Comparison of ENCODE assay signal across 12 cellular contexts in the genomic region with DNA sequence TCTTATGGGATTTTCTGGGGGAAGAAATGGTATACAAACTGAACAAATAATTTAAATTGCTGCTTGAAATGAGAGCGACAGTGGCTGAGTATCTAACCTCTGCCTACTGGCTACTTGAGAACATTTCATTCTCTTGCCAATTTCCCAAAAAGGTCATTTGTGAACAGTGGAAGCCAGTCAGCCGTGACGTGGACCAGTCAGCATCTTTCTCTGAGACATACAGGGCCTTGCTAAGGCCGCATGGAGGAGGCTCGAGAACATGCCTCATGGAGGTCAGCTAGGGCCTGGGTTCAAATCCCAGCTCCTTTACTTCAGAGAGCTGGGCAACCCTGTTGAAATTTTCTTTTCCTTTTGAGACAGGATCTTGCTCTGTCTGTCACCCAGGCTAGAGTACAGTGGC. TPM values are rescaled to one million over a fixed set of nuclear protein-coding genes. Genes with fewer than 3 reads are reported as not detected.
A peak's percentile ranks its signal among the peaks of the same experiment; 100 is the strongest.
DNase-seq lines count a peak whose midpoint lies in the region; ATAC-seq and TF ChIP-seq lines count a peak whose summit lies in the region.
"Had no signal": no experiment of that assay in that cellular context is flagged by ENCODE, and none has a peak within 500 bp of the region (broad histone marks: within the 10 kb centered on the region; RNA-seq: fewer than 3 reads in every experiment).

No MANE protein-coding gene starts in this region.

- peaks cover 28% of the 10 kb centered on the region for H3K4me1 ChIP-seq in CD8-positive, alpha-beta memory T cell (ENCODE audit: insufficient read depth, low read length)
- peaks cover 35% of the 10 kb centered on the region for H3K4me1 ChIP-seq in colonic mucosa
- peaks cover 42% of the 10 kb centered on the region for H3K4me1 ChIP-seq in parathyroid adenoma
- H3K4me1 ChIP-seq: SJSA1 had no signal

- intact Hi-C loops in colonic mucosa (cut with DNase I) (no loop called here), sciatic nerve (cut with DNase I) (no loop called here)

- H3K79me2 ChIP-seq in parathyroid adenoma: peaks cover 4% of the 10 kb centered on the region

- peak overlapping the region; percentile 53 for H3K4me2 ChIP-seq in parathyroid adenoma (ENCODE audit: low read length)

- no peak overlapping the region for H2AFZ ChIP-seq in parathyroid adenoma

- no peak for ATAC-seq in sciatic nerve

- TF ChIP-seq CTCF in colonic mucosa (IDR thresholded peaks at IDR 0.05) (no peak), parathyroid adenoma (IDR thresholded peaks at IDR 0.05) (no peak)

- no peak overlapping the region for H3K27ac ChIP-seq in CD8-positive, alpha-beta memory T cell (ENCODE audit: low read depth, low read length)
- H3K27ac ChIP-seq in KOPT-K1 (ENCODE audit: low read depth, low read length, poor library complexity, severe bottlenecking): peak overlapping the region; percentile 85
- peak overlapping the region; percentile 91 for H3K27ac ChIP-seq in colonic mucosa
- peak overlapping the region; percentile 86 for H3K27ac ChIP-seq in parathyroid adenoma
- H3K27ac ChIP-seq: SJSA1 had no signal

- peaks cover 35 to 50% (median 47%) of the 10 kb centered on the region in 3 donors for H3K4me1 Mint-ChIP-seq in CD8-positive, alpha-beta memory T cell

- H3K4me3 ChIP-seq in CD8-positive, alpha-beta memory T cell (ENCODE audit: low read length): no peak overlapping the region
- H3K4me3 ChIP-seq in colonic mucosa (no peak overlapping the region), parathyroid adenoma (ENCODE audit: low read depth, low read length) (no peak overlapping the region)
- H3K4me3 ChIP-seq: coronary artery, SJSA1 had no signal

- CTCF ChIA-PET in CD8-positive, alpha-beta memory T cell (lab: Charles Lee): interaction anchor here (1.0 to 3.5 kb wide), 5 partner anchors 13 to 93 kb away, joined by 3 to 16 read pairs (median 3); partner anchors contain the start of gene ZC3H4

- POLR2A ChIA-PET in CD8-positive, alpha-beta memory T cell (lab: Charles Lee): interaction anchor here (0.6 to 1.4 kb wide), 2 partner anchors 20 to 606 kb away, joined by 4 to 12 read pairs; partner anchors contain the start of gene ZC3H4

- H3K9ac ChIP-seq in colonic mucosa (ENCODE audit: low read depth in 2 of 2, low read length in 2 of 2) (no peak overlapping the region), parathyroid adenoma (no peak overlapping the region)

- peaks cover 21% of the 10 kb centered on the region for H3K36me3 ChIP-seq in CD8-positive, alpha-beta memory T cell (ENCODE audit: insufficient read depth, low read length)
- H3K36me3 ChIP-seq in KOPT-K1 (ENCODE audit: insufficient read depth, low read length) (peaks cover 85% of the 10 kb centered on the region), colonic mucosa (peaks cover 4% of the 10 kb centered on the region), parathyroid adenoma (ENCODE audit: control insufficient read depth, insufficient read depth, low read length) (no peaks in the 10 kb centered on the region)

- no peaks in the 10 kb centered on the region for H3K27me3 ChIP-seq in CD8-positive, alpha-beta memory T cell (ENCODE audit: insufficient read depth, low read length, poor library complexity, severe bottlenecking)
- H3K27me3 ChIP-seq in colonic mucosa: no peaks in the 10 kb centered on the region
- H3K27me3 ChIP-seq in parathyroid adenoma (ENCODE audit: control insufficient read depth, insufficient read depth, low read length): no peaks in the 10 kb centered on the region
- H3K27me3 ChIP-seq: SJSA1 had no signal

- H3K36me3 Mint-ChIP-seq in CD8-positive, alpha-beta memory T cell: peaks cover 5 to 71% (median 15%) of the 10 kb centered on the region in 3 donors

- H3K4me3 Mint-ChIP-seq in CD8-positive, alpha-beta memory T cell: no peak overlapping the region

- H3K9me3 Mint-ChIP-seq in CD8-positive, alpha-beta memory T cell: no peaks in the 10 kb centered on the region

- H3K9me3 ChIP-seq in CD8-positive, alpha-beta memory T cell (ENCODE audit: low read length): no peaks in the 10 kb centered on the region
- H3K9me3 ChIP-seq in KOPT-K1 (ENCODE audit: insufficient read depth, low read length, poor library complexity, severe bottlenecking): no peaks in the 10 kb centered on the region
- H3K9me3 ChIP-seq in colonic mucosa: no peaks in the 10 kb centered on the region
- no peaks in the 10 kb centered on the region for H3K9me3 ChIP-seq in parathyroid adenoma (ENCODE audit: control insufficient read depth, low read length)
- H3K9me3 ChIP-seq: SJSA1 had no signal

- peak overlapping the region in 6 of 8 donors; percentile 68 to 98 (median 90) for H3K27ac Mint-ChIP-seq in CD8-positive, alpha-beta memory T cell

- no peak for DNase-seq in CD8-positive, alpha-beta memory T cell
- DNase-seq in colonic mucosa (no peak), RPMI8226 (no peak), sciatic nerve (ENCODE audit: low spot score) (no peak), globus pallidus (ENCODE audit: low spot score) (no peak), GF-D8 (lab: John Stamatoyannopoulos, UW) (no peak)
- DNase-seq: DMS53, Karpas-422 had no signal

- H3K27me3 Mint-ChIP-seq in CD8-positive, alpha-beta memory T cell: no peaks in the 10 kb centered on the region

RNA-seq across cellular contexts. Expression of gene ZC3H4, which starts 20.3 kb away (rescaled TPM):
- 10 to 100 TPM; 90.3 to 99.6 TPM for total RNA-seq in CD8-positive, alpha-beta memory T cell
- 3.2 TPM for polyA plus RNA-seq in CD8-positive, alpha-beta memory T cell
- total RNA-seq in colonic mucosa (10 to 100 TPM; 27.2 to 62.2 TPM), sciatic nerve (50.4 TPM)

RNA-seq across cellular contexts. Expression of gene SAE1, which starts 37.4 kb away (rescaled TPM):
- 100 to 1,000 TPM; 167 to 172 TPM for total RNA-seq in CD8-positive, alpha-beta memory T cell
- polyA plus RNA-seq in CD8-positive, alpha-beta memory T cell: 107 TPM
- 10 to 100 TPM; 64.5 to 92.0 TPM for total RNA-seq in colonic mucosa
- 41.8 TPM for total RNA-seq in sciatic nerve

RNA-seq across cellular contexts. Expression of gene TMEM160, which starts 44.8 kb away (rescaled TPM):
- total RNA-seq in CD8-positive, alpha-beta memory T cell: 10 to 100 TPM; 52.9 to 57.3 TPM
- polyA plus RNA-seq in CD8-positive, alpha-beta memory T cell: 136 TPM
- 10 to 100 TPM; 25.2 to 47.4 TPM for total RNA-seq in colonic mucosa
- total RNA-seq in sciatic nerve: 19.3 TPM
